ENCODE assay signal across 8 cellular contexts in the genomic region with DNA sequence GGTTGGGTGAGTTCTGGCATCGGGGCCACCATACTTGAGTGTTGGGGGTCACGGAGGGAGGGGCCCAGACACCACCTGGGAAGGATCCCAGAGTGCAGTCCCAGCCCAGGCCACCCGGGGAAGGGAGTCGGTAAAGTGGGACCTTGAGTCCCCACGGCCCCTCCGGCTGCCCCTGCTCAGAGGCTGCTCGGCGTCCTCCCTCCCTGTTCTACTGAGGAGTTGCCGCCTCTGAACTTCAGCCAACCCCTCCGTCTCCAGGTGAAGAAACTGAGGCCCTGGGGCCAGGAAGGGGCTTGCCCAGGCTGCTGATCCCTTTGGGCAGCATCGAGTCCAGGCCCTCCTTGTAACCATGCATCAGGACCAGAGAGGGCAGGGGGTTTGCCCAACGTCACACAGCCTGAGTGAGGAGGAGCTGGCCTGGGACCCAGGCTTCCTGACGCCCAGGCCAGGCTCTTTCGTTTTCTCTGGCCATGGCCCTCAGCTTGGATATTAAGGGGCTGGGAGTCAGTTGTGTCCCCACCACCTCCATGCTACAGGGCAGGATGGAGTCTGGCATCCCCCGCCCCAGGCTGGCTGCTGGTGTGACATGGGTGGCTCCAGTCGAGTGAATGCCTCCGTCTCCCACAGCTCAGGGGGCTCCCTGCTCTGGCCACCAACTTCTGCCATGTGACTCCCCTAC. TPM values are rescaled to one million over a fixed set of nuclear protein-coding genes. Genes with fewer than 3 reads are reported as not detected.
A peak's percentile ranks its signal among the peaks of the same experiment; 100 is the strongest.
DNase-seq lines count a peak whose midpoint lies in the region; TF ChIP-seq lines count a peak whose summit lies in the region.

No MANE protein-coding gene starts in this region.

- no peaks in the 10 kb centered on the region for H3K9me3 Mint-ChIP-seq in activated naive CD4-positive, alpha-beta T cell treated with anti-CD3 and anti-CD28 coated beads for 36 hours
- no peaks in the 10 kb centered on the region for H3K9me3 Mint-ChIP-seq in activated naive CD8-positive, alpha-beta T cell (ENCODE audit: low read depth)

- H3K4me1 ChIP-seq in mononuclear cell (ENCODE audit: insufficient read depth, low read length) (peaks cover 35% of the 10 kb centered on the region), vagina (no peaks in the 10 kb centered on the region)

- peaks cover 15% of the 10 kb centered on the region for H3K4me1 Mint-ChIP-seq in activated naive CD4-positive, alpha-beta T cell treated with anti-CD3 and anti-CD28 coated beads for 36 hours (ENCODE audit: low read depth)
- H3K4me1 Mint-ChIP-seq in activated naive CD8-positive, alpha-beta T cell (ENCODE audit: low read depth), result peaks cover 29% of the 10 kb centered on the region

- H3K27me3 Mint-ChIP-seq in activated naive CD4-positive, alpha-beta T cell treated with anti-CD3 and anti-CD28 coated beads for 36 hours (ENCODE audit: low read depth), result no peaks in the 10 kb centered on the region
- no peaks in the 10 kb centered on the region for H3K27me3 Mint-ChIP-seq in activated naive CD8-positive, alpha-beta T cell

- no peak for TF ChIP-seq POLR2A in vagina (IDR thresholded peaks at IDR 0.05)

- CTCF ChIA-PET in activated naive CD4-positive, alpha-beta T cell treated with anti-CD3 and anti-CD28 coated beads for 36 hours (lab: Charles Lee), result interaction anchor here (0.7 to 2.1 kb wide), 2 partner anchors 135 to 189 kb away, joined by 3 to 8 read pairs; no protein-coding TSS in a partner anchor

- peak overlapping the region; percentile 95 for H3K27ac Mint-ChIP-seq in activated naive CD4-positive, alpha-beta T cell treated with anti-CD3 and anti-CD28 coated beads for 36 hours
- peak overlapping the region; percentile 96 for H3K27ac Mint-ChIP-seq in activated naive CD8-positive, alpha-beta T cell

- H3K27me3 ChIP-seq in mononuclear cell (ENCODE audit: insufficient read depth, low read length) (no peaks in the 10 kb centered on the region), vagina (no peaks in the 10 kb centered on the region)

- peak overlapping the region; percentile 72 for H3K4me3 ChIP-seq in mononuclear cell (ENCODE audit: low read length)
- H3K4me3 ChIP-seq in vagina, result peak overlapping the region; percentile 24 to 34

- peak overlapping the region; percentile 43 for H3K27ac ChIP-seq in vagina

- no peak for TF ChIP-seq CTCF in vagina (IDR thresholded peaks at IDR 0.05)

- DNase-seq in activated naive CD4-positive, alpha-beta T cell treated with anti-CD3 and anti-CD28 coated beads for 36 hours, result peak; percentile 43
- no peak for DNase-seq in activated naive CD4-positive, alpha-beta T cell treated with Interleukin-2 at 50 U/mL for 16 hours
- DNase-seq in vagina (ENCODE audit: extremely low spot score in 2 of 2) (no peak), activated gamma-delta T cell (lab: John Stamatoyannopoulos, UW) (no peak), NCI-H128 (lab: John Stamatoyannopoulos, UW; ENCODE audit: unreplicated experiment) (no peak), NCI-H82 (lab: John Stamatoyannopoulos, UW) (no peak)

- intact Hi-C loops in activated naive CD4-positive, alpha-beta T cell treated with anti-CD3 and anti-CD28 coated beads for 36 hours (cut with micrococcal nuclease), result loop anchor here (1.0 to 10.0 kb wide), 5 partner anchors 11 to 440 kb away; no protein-coding TSS in a partner anchor
- intact Hi-C loops in vagina (cut with DNase I), result no loop called here

- H3K36me3 ChIP-seq in vagina, result no peaks in the 10 kb centered on the region

- peaks cover 8% of the 10 kb centered on the region for H3K36me3 Mint-ChIP-seq in activated naive CD4-positive, alpha-beta T cell treated with anti-CD3 and anti-CD28 coated beads for 36 hours (ENCODE audit: low read depth)
- peaks cover 2% of the 10 kb centered on the region for H3K36me3 Mint-ChIP-seq in activated naive CD8-positive, alpha-beta T cell

- H3K4me3 Mint-ChIP-seq in activated naive CD4-positive, alpha-beta T cell treated with anti-CD3 and anti-CD28 coated beads for 36 hours, result peak overlapping the region; percentile 92
- H3K4me3 Mint-ChIP-seq in activated naive CD8-positive, alpha-beta T cell, result peak overlapping the region; percentile 90

- H3K9me3 ChIP-seq in mononuclear cell (ENCODE audit: low read depth, low read length) (no peaks in the 10 kb centered on the region), vagina (no peaks in the 10 kb centered on the region)

RNA-seq across cellular contexts. Expression of gene PARVG, which starts 1.3 kb away (rescaled TPM):
- 10 to 100 TPM; 64.6 to 67.8 TPM for total RNA-seq in activated naive CD4-positive, alpha-beta T cell treated with anti-CD3 and anti-CD28 coated beads for 36 hours
- total RNA-seq in mononuclear cell, result 87.6 TPM
- total RNA-seq in vagina, result 29.5 TPM
